18 cellular contexts compared by ENCODE assay signal in genomic region chr6:45965007-45965406, GRCh38. TPM values are rescaled to one million over a fixed set of nuclear protein-coding genes. Genes with fewer than 3 reads are reported as not detected.
DNase-seq lines count a peak whose midpoint lies in the region; ATAC-seq, FAIRE-seq and TF ChIP-seq lines count a peak whose summit lies in the region.
"Had no signal": no experiment of that assay in that cellular context is flagged by ENCODE, and none has a peak within 500 bp of the region (broad histone marks: within the 10 kb centered on the region; RNA-seq: fewer than 3 reads in every experiment).

No MANE protein-coding gene starts in this region.

- intact Hi-C loops in endothelial cell of umbilical vein (cut with micrococcal nuclease) (no loop called here), OCI-LY7 (cut with micrococcal nuclease; ENCODE audit: unreplicated experiment) (no loop called here)
- intact Hi-C loops in naive thymus-derived CD4-positive, alpha-beta T cell (cut with micrococcal nuclease) = no loop called here

- POLR2A ChIA-PET in endothelial cell of umbilical vein (lab: Charles Lee) (no interaction called here), RWPE1 (lab: Yijun Ruan, JAX; ENCODE audit: low non-redundant PET) (no interaction called here), OCI-LY7 (lab: Charles Lee) (no interaction called here)
- POLR2A ChIA-PET in naive thymus-derived CD4-positive, alpha-beta T cell (lab: Charles Lee) = no interaction called here

- H3K9me3 ChIP-seq in endothelial cell of umbilical vein (replicated peaks; ENCODE audit: control insufficient read depth, insufficient read depth, low read length) (no peaks in the 10 kb centered on the region), OCI-LY7 (ENCODE audit: low read length) (no peaks in the 10 kb centered on the region)
- H3K9me3 ChIP-seq in naive thymus-derived CD4-positive, alpha-beta T cell (ENCODE audit: control insufficient read depth in 2 of 3, low read length in 3 of 3) = no peaks in the 10 kb centered on the region
- H3K9me3 ChIP-seq: adrenal gland, pancreas had no signal

- no peaks in the 10 kb centered on the region for H3K36me3 ChIP-seq in endothelial cell of umbilical vein (ENCODE audit: control insufficient read depth in 2 of 2, extremely low read depth in 1 of 2, insufficient read depth in 2 of 2, low read length in 2 of 2)
- no peaks in the 10 kb centered on the region for H3K36me3 ChIP-seq in OCI-LY7 (ENCODE audit: insufficient read depth, low read length)
- H3K36me3 ChIP-seq in naive thymus-derived CD4-positive, alpha-beta T cell (ENCODE audit: control insufficient read depth in 2 of 3, insufficient read depth in 3 of 3, low read length in 3 of 3) = no peaks in the 10 kb centered on the region
- H3K36me3 ChIP-seq: adrenal gland, pancreas, stomach had no signal

- FAIRE-seq in endothelial cell of umbilical vein (lab: Jason Lieb, UNC) = no peak
- FAIRE-seq: colon, islet of Langerhans, pancreas had no signal

- H3K27me3 Mint-ChIP-seq in naive thymus-derived CD4-positive, alpha-beta T cell = peaks cover 0 to 3% (median 0%) of the 10 kb centered on the region in 5 donors
- H3K27me3 Mint-ChIP-seq: activated CD4-positive, alpha-beta memory T cell treated with anti-CD3 and anti-CD28 coated beads, Interleukin-2, amount 10 ng/mL, durations not matched to agents 7 days and 5 days had no signal

- BruUV-seq in endothelial cell of umbilical vein (replicated peaks; lab: Mats Ljungman, UMichigan) (no TSS peak), OCI-LY7 (replicated peaks; lab: Mats Ljungman, UMichigan) (no TSS peak)

- ATAC-seq in naive thymus-derived CD4-positive, alpha-beta T cell = no peak
- ATAC-seq: pancreas had no signal

- peaks cover 0 to 10% (median 3%) of the 10 kb centered on the region in 11 donors for H3K9me3 Mint-ChIP-seq in naive thymus-derived CD4-positive, alpha-beta T cell

- H3K9me2 ChIP-seq in OCI-LY7 (ENCODE audit: insufficient read depth, low read length) = no peaks in the 10 kb centered on the region

- H3K79me2 ChIP-seq in endothelial cell of umbilical vein (ENCODE audit: control insufficient read depth, insufficient read depth, low read length) (no peaks in the 10 kb centered on the region), OCI-LY7 (ENCODE audit: insufficient read depth, low read depth, low read length) (no peaks in the 10 kb centered on the region)

- no peaks in the 10 kb centered on the region for H3K9me1 ChIP-seq in endothelial cell of umbilical vein (replicated peaks; ENCODE audit: control insufficient read depth, extremely low read depth, insufficient read depth, low read length)

- no peak for TF ChIP-seq POLR2A in endothelial cell of umbilical vein (IDR thresholded peaks at IDR 0.05; ENCODE audit: low read depth, low read length)

- no peaks in the 10 kb centered on the region for H3K36me3 Mint-ChIP-seq in naive thymus-derived CD4-positive, alpha-beta T cell

- H3K4me1 Mint-ChIP-seq in naive thymus-derived CD4-positive, alpha-beta T cell = peaks cover 0 to 11% (median 7%) of the 10 kb centered on the region in 7 donors

- CTCF ChIA-PET in endothelial cell of umbilical vein (lab: Charles Lee) = no interaction called here
- CTCF ChIA-PET in RWPE1 (lab: Yijun Ruan, JAX) = interaction anchor here (0.9 kb wide), 1 partner anchor 34 kb away, joined by 4 read pairs; no protein-coding TSS in a partner anchor
- CTCF ChIA-PET in OCI-LY7 (lab: Charles Lee; ENCODE audit: unreplicated experiment) = no interaction called here
- CTCF ChIA-PET in naive thymus-derived CD4-positive, alpha-beta T cell (lab: Charles Lee) = no interaction called here

- H3K4me3 ChIP-seq in endothelial cell of umbilical vein (replicated peaks in 1 of 3; ENCODE audit: insufficient read depth in 1 of 3, low read depth in 1 of 3, low read length in 3 of 3) (no peak overlapping the region), OCI-LY7 (ENCODE audit: low read depth, low read length, poor library complexity, severe bottlenecking) (no peak overlapping the region)
- no peak overlapping the region for H3K4me3 ChIP-seq in naive thymus-derived CD4-positive, alpha-beta T cell (ENCODE audit: low read length)
- H3K4me3 ChIP-seq: adrenal gland, pancreas, stomach had no signal

- no peak overlapping the region for H3K27ac Mint-ChIP-seq in naive thymus-derived CD4-positive, alpha-beta T cell
- H3K27ac Mint-ChIP-seq: activated CD4-positive, alpha-beta memory T cell treated with anti-CD3 and anti-CD28 coated beads, Interleukin-2, amount 10 ng/mL, durations not matched to agents 7 days and 5 days; B cell had no signal

- no peak overlapping the region for H3K9ac ChIP-seq in endothelial cell of umbilical vein (replicated peaks; ENCODE audit: extremely low read depth, insufficient read depth, low read length)

- H3K4me1 ChIP-seq in endothelial cell of umbilical vein (ENCODE audit: control insufficient read depth, extremely low read depth, insufficient read depth, low read length) (no peaks in the 10 kb centered on the region), OCI-LY7 (ENCODE audit: insufficient read depth, low read length, poor library complexity, severe bottlenecking) (peaks cover 4% of the 10 kb centered on the region)
- peaks cover 0 to 1% of the 10 kb centered on the region in 2 donors for H3K4me1 ChIP-seq in naive thymus-derived CD4-positive, alpha-beta T cell (ENCODE audit: control insufficient read depth in 2 of 2, insufficient read depth in 2 of 2, low read length in 2 of 2)
- H3K4me1 ChIP-seq: adrenal gland, pancreas, stomach had no signal

- H3K4me3 Mint-ChIP-seq in naive thymus-derived CD4-positive, alpha-beta T cell = no peak overlapping the region
- H3K4me3 Mint-ChIP-seq: activated CD4-positive, alpha-beta memory T cell treated with anti-CD3 and anti-CD28 coated beads, Interleukin-2, amount 10 ng/mL, durations not matched to agents 7 days and 5 days; B cell had no signal

- H3K4me2 ChIP-seq in endothelial cell of umbilical vein (ENCODE audit: insufficient read depth, low read length) = no peak overlapping the region
- H3K4me2 ChIP-seq in OCI-LY7 (ENCODE audit: low read length) = no peak overlapping the region

- DNase-seq in DMS53 (lab: John Stamatoyannopoulos, UW) = peak; percentile 49
- DNase-seq in NCI-H748 (lab: John Stamatoyannopoulos, UW; ENCODE audit: unreplicated experiment) = peak; percentile 50
- DNase-seq in endothelial cell of umbilical vein (ENCODE audit: low read depth, low spot score) = no peak
- peak; percentile 93 for DNase-seq in renal cortical epithelial cell (ENCODE audit: low read depth)
- no peak for DNase-seq in RWPE1 (ENCODE audit: low spot score)
- DNase-seq in OCI-LY7 (ENCODE audit: low spot score) = no peak
- no peak for DNase-seq in naive thymus-derived CD4-positive, alpha-beta T cell
- no peak for DNase-seq in activated CD4-positive, alpha-beta T cell treated with anti-CD3 and anti-CD28 coated beads for 48 hours
- DNase-seq: activated CD4-positive, alpha-beta memory T cell treated with anti-CD3 and anti-CD28 coated beads, Interleukin-2, amount 10 ng/mL, durations not matched to agents 7 days and 5 days; adrenal gland; Karpas-422; NCI-H510A treated with DMSO at 0.1 percent for 48 hours; pancreas; stimulated activated CD4-positive, alpha-beta T cell treated with anti-CD3 and anti-CD28 coated beads, Interleukin-12 subunit alpha, Interleukin-12 subunit beta, amount 100 ng/mL, for 4 hours; stomach had no signal

- H2AFZ ChIP-seq in endothelial cell of umbilical vein (ENCODE audit: low read depth, low read length) (no peak overlapping the region), OCI-LY7 (ENCODE audit: low read length) (no peak overlapping the region)

- TF ChIP-seq CTCF in endothelial cell of umbilical vein (IDR thresholded peaks at IDR 0.05; ENCODE audit: extremely low read depth in 1 of 2, insufficient read depth in 1 of 2, low read depth in 1 of 2, low read length in 2 of 2) = no peak
- TF ChIP-seq CTCF in RWPE1 (conservative IDR thresholded peaks at IDR 0.05; ENCODE audit: low read depth) = no peak
- TF ChIP-seq CTCF in OCI-LY7 (conservative IDR thresholded peaks at IDR 0.05; ENCODE audit: low read length) = no peak

- dilution Hi-C loops in endothelial cell of umbilical vein (cut with MboI; ENCODE audit: extremely low pct_ligation_motif_present, low sequenced_read_pairs) = no loop called here

- H3K27ac ChIP-seq in endothelial cell of umbilical vein (ENCODE audit: insufficient read depth, low read depth, low read length) = no peak overlapping the region
- H3K27ac ChIP-seq in RWPE1 = no peak overlapping the region
- H3K27ac ChIP-seq in OCI-LY7 (ENCODE audit: low read depth, low read length, poor library complexity, severe bottlenecking) = no peak overlapping the region
- H3K27ac ChIP-seq in naive thymus-derived CD4-positive, alpha-beta T cell (ENCODE audit: low read depth, low read length) = no peak overlapping the region
- H3K27ac ChIP-seq: adrenal gland, pancreas, stomach had no signal

- H4K20me1 ChIP-seq in endothelial cell of umbilical vein (replicated peaks; ENCODE audit: control insufficient read depth, extremely low read depth, insufficient read depth, low read length) (no peaks in the 10 kb centered on the region), OCI-LY7 (ENCODE audit: insufficient read depth, low read length) (no peaks in the 10 kb centered on the region)

- H3K27me3 ChIP-seq in endothelial cell of umbilical vein (ENCODE audit: control insufficient read depth in 2 of 2, insufficient read depth in 2 of 2, low read length in 2 of 2) = no peaks in the 10 kb centered on the region
- H3K27me3 ChIP-seq in naive thymus-derived CD4-positive, alpha-beta T cell (ENCODE audit: control insufficient read depth in 2 of 2, insufficient read depth in 2 of 2, low read length in 2 of 2) = no peaks in the 10 kb centered on the region
- H3K27me3 ChIP-seq: adrenal gland, pancreas, stomach had no signal

TF ChIP-seq in endothelial cell of umbilical vein, 7 proteins besides CTCF, POLR2A, EP300 and RAD21:
- peak; percentile 26 for TF ChIP-seq FOS (IDR thresholded peaks at IDR 0.05; ENCODE audit: borderline replicate concordance, insufficient read depth, low read length)
- TF ChIP-seq JUN (IDR thresholded peaks at IDR 0.05; ENCODE audit: borderline replicate concordance, insufficient read depth, insufficient read length, low read depth) = no peak

RNA-seq across cellular contexts. Expression of gene CLIC5, which starts 50.7 kb away (rescaled TPM):
- total RNA-seq in endothelial cell of umbilical vein = 0.07 and 0.14 TPM in 2 replicates
- not detected in 2 replicates for polyA plus RNA-seq in endothelial cell of umbilical vein
- polyA plus RNA-seq in endothelial cell of umbilical vein (2011; cell fraction: cytosol; rRNA removed) = not detected in 2 replicates
- polyA plus RNA-seq in endothelial cell of umbilical vein (2011; cell fraction: nucleus; rRNA removed) = 0.03 TPM in 1 of 2 replicates, not detected in the other
- not detected in 2 replicates for polyA plus RNA-seq in endothelial cell of umbilical vein (2012)
- polyA minus RNA-seq in endothelial cell of umbilical vein = not detected in 2 replicates
- 0.31 TPM for polyA minus RNA-seq in endothelial cell of umbilical vein (2011; cell fraction: cytosol; rRNA and poly(A)+ RNA removed)
- not detected in 2 replicates for polyA minus RNA-seq in endothelial cell of umbilical vein (2011; cell fraction: nucleus; rRNA and poly(A)+ RNA removed)
- total RNA-seq in renal cortical epithelial cell = 0.35 and 3.5 TPM in 2 replicates
- total RNA-seq in OCI-LY7 (2014; rRNA removed; shearing (Covaris generic)) = 0.03 TPM in 1 of 2 replicates, not detected in the other
- total RNA-seq in OCI-LY7 (2022) = 0.08 TPM in 1 of 2 replicates, not detected in the other
- total RNA-seq in naive thymus-derived CD4-positive, alpha-beta T cell = 1 to 10 TPM; 1.1 to 4.1 (median 3.2) TPM
- under 1 TPM; 0.41 to 0.45 TPM for polyA plus RNA-seq in naive thymus-derived CD4-positive, alpha-beta T cell

Comparison
In these comparisons a context has a peak if more than half of its experiments do, and no peak if none do; other contexts are left out.
1. DNase-seq: peak in DMS53 (single experiment), NCI-H748 (single experiment) and renal cortical epithelial cell (single experiment); none in endothelial cell of umbilical vein (single experiment), RWPE1 (single experiment), OCI-LY7 (single experiment), naive thymus-derived CD4-positive, alpha-beta T cell (0 of 9) and activated CD4-positive, alpha-beta T cell treated with anti-CD3 and anti-CD28 coated beads for 48 hours (single experiment).